17 cellular contexts compared by ENCODE assay signal in the genomic region with DNA sequence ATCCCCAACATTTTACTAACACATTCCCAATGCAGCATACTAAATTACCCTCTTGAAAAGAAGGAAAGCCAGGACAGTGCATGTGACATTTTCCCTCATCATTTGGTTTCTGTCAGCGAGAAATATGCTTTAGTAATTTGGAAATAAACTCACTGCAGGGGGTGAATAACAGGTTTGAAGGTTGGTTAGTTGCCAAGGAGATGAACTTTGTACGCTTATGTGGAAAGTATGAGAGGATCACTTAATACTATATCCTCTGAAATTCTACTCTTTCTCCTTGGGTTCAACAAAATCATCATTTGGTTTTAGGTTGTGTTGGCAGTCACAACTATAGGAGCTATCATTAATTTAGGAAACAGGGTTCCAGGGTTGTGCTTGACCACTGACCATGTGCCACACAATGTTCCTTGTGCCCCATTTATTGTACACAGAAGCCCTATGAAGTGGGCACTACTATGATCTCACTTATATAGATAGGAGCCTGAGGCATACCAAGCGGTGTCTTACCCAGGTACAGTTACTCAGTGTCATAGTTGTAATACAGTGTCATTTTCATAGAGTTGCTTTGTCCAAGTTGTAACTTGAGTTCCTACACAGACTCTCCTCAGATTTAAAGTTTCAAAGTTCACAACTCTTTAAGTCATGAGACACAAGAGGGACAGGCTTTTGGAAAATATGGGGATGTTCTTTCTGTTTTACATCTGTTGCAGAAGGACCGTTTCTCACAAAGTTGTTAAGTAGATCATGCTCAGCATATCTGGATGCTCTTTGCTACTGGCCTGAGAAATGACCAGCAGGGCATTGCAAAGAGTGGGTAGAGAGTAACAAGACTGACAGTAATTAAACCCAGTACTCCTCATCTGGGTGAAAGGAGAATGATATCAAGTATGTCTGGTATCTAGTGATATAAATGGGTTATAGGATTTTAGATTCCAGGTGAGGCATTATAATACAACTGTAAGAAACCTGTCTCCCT.
DNase-seq lines count a peak whose midpoint lies in the region; FAIRE-seq and TF ChIP-seq lines count a peak whose summit lies in the region.
"Had no signal": no experiment of that assay in that cellular context is flagged by ENCODE, and none has a peak within 500 bp of the region (broad histone marks: within the 10 kb centered on the region; RNA-seq: fewer than 3 reads in every experiment).

No MANE protein-coding gene starts in this region.

- H2AFZ ChIP-seq in PC-9 = no peak overlapping the region
- H2AFZ ChIP-seq: GM23338 had no signal

- peaks cover 46% of the 10 kb centered on the region for H4K20me1 ChIP-seq in PC-9 (ENCODE audit: insufficient read depth)

- no peaks in the 10 kb centered on the region for H3K27me3 ChIP-seq in PC-9 (ENCODE audit: insufficient read depth, low read depth)
- no peaks in the 10 kb centered on the region for H3K27me3 ChIP-seq in small intestine (ENCODE audit: control insufficient read depth in 2 of 2, insufficient read depth in 2 of 2, low read length in 2 of 2)
- H3K27me3 ChIP-seq: thyroid gland had no signal

- peaks cover 58% of the 10 kb centered on the region for H3F3A ChIP-seq in PC-9 (ENCODE audit: insufficient read depth, low read depth)

- H3K36me3 ChIP-seq in PC-9 (ENCODE audit: low read depth) = peaks cover 19% of the 10 kb centered on the region
- H3K36me3 ChIP-seq in small intestine (ENCODE audit: control insufficient read depth in 2 of 2, insufficient read depth in 2 of 2, low read length in 2 of 2) = no peaks in the 10 kb centered on the region
- H3K36me3 ChIP-seq: thyroid gland had no signal

- BruUV-seq in PC-9 (replicated peaks; lab: Mats Ljungman, UMichigan) = no TSS peak

- H3K4me1 ChIP-seq in PC-9 (replicated peaks; ENCODE audit: insufficient read depth) (peaks cover 41% of the 10 kb centered on the region), small intestine (ENCODE audit: control insufficient read depth in 2 of 2, insufficient read depth in 1 of 2, low read depth in 1 of 2, low read length in 1 of 2) (peaks cover 3 to 10% of the 10 kb centered on the region in 2 donors)

- H3K4me2 ChIP-seq in PC-9 = peak overlapping the region; percentile 67
- H3K4me2 ChIP-seq: GM23338 had no signal

- CTCF ChIA-PET in PC-9 (lab: Charles Lee) = interaction anchor here (0.7 kb wide), 1 partner anchor 13 kb away, joined by 4 read pairs; no protein-coding TSS in a partner anchor

- TF ChIP-seq CTCF in PC-9 (conservative IDR thresholded peaks at IDR 0.05) (no peak), fibroblast of mammary gland (conservative IDR thresholded peaks at IDR 0.05; ENCODE audit: control insufficient read depth, insufficient read depth, low read depth, low read length) (no peak)

- peak; percentile 43 for DNase-seq in DMS 273 (lab: John Stamatoyannopoulos, UW; ENCODE audit: unreplicated experiment)
- no peak for DNase-seq in DMS 273 treated with DMSO at 0.1 percent for 48 hours (lab: John Stamatoyannopoulos, UW)
- DNase-seq in PC-9 = peak in 1 of 2 experiments; percentile 74
- DNase-seq in fibroblast of mammary gland (ENCODE audit: low read depth) = peak; percentile 61
- DNase-seq in small intestine = peak; percentile 56
- no peak for DNase-seq in COLO829 (ENCODE audit: low spot score)
- no peak for DNase-seq in anterior cingulate cortex (lab: John Stamatoyannopoulos, UW)
- no peak for DNase-seq in DMS114 treated with DMSO at 0.1 percent for 48 hours (lab: John Stamatoyannopoulos, UW; ENCODE audit: unreplicated experiment)
- DNase-seq: cerebellar nuclear complex, DMS153, NCI-H1105, NCI-H774, SIG-M5, thyroid gland had no signal

- no peak overlapping the region; the same call in 1 of the 2 replicates for H3K4me3 ChIP-seq in PC-9
- no peak overlapping the region for H3K4me3 ChIP-seq in fibroblast of mammary gland (ENCODE audit: control insufficient read depth, low read depth, low read length)
- H3K4me3 ChIP-seq in small intestine (ENCODE audit: low read depth in 1 of 2, low read length in 2 of 2) = no peak overlapping the region
- H3K4me3 ChIP-seq: GM23338, thyroid gland had no signal

- intact Hi-C loops in PC-9 (cut with micrococcal nuclease; ENCODE audit: unreplicated experiment) = no loop called here

- FAIRE-seq in small intestine (lab: Jason Lieb, UNC) = no peak
- FAIRE-seq: HTR-8/SVneo had no signal

- H3K9me2 ChIP-seq in PC-9 (ENCODE audit: insufficient read depth) = no peaks in the 10 kb centered on the region

- peaks cover 99% of the 10 kb centered on the region for H3K79me2 ChIP-seq in PC-9 (ENCODE audit: low read depth)

- H3K9me3 ChIP-seq in PC-9 (ENCODE audit: insufficient read depth, low read depth) (no peaks in the 10 kb centered on the region), small intestine (ENCODE audit: control insufficient read depth, low read depth) (no peaks in the 10 kb centered on the region)
- H3K9me3 ChIP-seq: thyroid gland had no signal

- POLR2A ChIA-PET in PC-9 (lab: Charles Lee; ENCODE audit: unreplicated experiment) = no interaction called here

- peak overlapping the region; percentile 63 for H3K27ac ChIP-seq in PC-9
- H3K27ac ChIP-seq in small intestine (ENCODE audit: low read depth in 1 of 2, low read length in 1 of 2) = no peak overlapping the region
- H3K27ac ChIP-seq: 22Rv1, thyroid gland had no signal

- 40 to 68% (median 57%) methylated on average over 4 of the region's 4 CpGs for WGBS in small intestine, 3 donors

Comparison
In these comparisons a context has a peak if more than half of its experiments do, and no peak if none do; other contexts are left out.
1. DNase-seq: peak in DMS 273 (single experiment), fibroblast of mammary gland (single experiment) and small intestine (single experiment); none in DMS 273 treated with DMSO at 0.1 percent for 48 hours (single experiment), COLO829 (single experiment), anterior cingulate cortex (0 of 58) and DMS114 treated with DMSO at 0.1 percent for 48 hours (single experiment).